In genomic region chr15:70494529-70494860, GRCh38 we compare ENCODE assay signal across 1 cellular context.
TF ChIP-seq lines count a peak whose summit lies in the region.

No MANE protein-coding gene starts in this region.

TF ChIP-seq in SK-N-SH treated with all-trans-retinoic acid at 6 μM for 48 hours, 23 proteins besides CTCF, POLR2A, EP300 and RAD21 (continued from another document):
- no peak for TF ChIP-seq CSRNP3 (CRISPR knock-in tag; IDR thresholded peaks at IDR 0.05)
- no peak for TF ChIP-seq ZNF70 (CRISPR knock-in tag; IDR thresholded peaks at IDR 0.05)
- no peak for TF ChIP-seq SNAI2 (CRISPR knock-in tag; IDR thresholded peaks at IDR 0.05)
- TF ChIP-seq ESRRG (CRISPR knock-in tag; IDR thresholded peaks at IDR 0.05), result no peak
- TF ChIP-seq, protein P1, sequence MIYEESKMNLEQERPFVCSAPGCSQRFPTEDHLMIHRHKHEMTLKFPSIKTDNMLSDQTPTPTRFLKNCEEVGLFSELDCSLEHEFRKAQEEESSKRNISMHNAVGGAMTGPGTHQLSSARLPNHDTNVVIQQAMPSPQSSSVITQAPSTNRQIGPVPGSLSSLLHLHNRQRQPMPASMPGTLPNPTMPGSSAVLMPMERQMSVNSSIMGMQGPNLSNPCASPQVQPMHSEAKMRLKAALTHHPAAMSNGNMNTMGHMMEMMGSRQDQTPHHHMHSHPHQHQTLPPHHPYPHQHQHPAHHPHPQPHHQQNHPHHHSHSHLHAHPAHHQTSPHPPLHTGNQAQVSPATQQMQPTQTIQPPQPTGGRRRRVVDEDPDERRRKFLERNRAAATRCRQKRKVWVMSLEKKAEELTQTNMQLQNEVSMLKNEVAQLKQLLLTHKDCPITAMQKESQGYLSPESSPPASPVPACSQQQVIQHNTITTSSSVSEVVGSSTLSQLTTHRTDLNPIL (CRISPR knock-in tag; IDR thresholded peaks at IDR 0.05; ENCODE audit: low read depth), result no peak
- no peak for TF ChIP-seq ZNF565 (CRISPR knock-in tag; conservative IDR thresholded peaks at IDR 0.05; ENCODE audit: low read depth)
- TF ChIP-seq, protein P2, sequence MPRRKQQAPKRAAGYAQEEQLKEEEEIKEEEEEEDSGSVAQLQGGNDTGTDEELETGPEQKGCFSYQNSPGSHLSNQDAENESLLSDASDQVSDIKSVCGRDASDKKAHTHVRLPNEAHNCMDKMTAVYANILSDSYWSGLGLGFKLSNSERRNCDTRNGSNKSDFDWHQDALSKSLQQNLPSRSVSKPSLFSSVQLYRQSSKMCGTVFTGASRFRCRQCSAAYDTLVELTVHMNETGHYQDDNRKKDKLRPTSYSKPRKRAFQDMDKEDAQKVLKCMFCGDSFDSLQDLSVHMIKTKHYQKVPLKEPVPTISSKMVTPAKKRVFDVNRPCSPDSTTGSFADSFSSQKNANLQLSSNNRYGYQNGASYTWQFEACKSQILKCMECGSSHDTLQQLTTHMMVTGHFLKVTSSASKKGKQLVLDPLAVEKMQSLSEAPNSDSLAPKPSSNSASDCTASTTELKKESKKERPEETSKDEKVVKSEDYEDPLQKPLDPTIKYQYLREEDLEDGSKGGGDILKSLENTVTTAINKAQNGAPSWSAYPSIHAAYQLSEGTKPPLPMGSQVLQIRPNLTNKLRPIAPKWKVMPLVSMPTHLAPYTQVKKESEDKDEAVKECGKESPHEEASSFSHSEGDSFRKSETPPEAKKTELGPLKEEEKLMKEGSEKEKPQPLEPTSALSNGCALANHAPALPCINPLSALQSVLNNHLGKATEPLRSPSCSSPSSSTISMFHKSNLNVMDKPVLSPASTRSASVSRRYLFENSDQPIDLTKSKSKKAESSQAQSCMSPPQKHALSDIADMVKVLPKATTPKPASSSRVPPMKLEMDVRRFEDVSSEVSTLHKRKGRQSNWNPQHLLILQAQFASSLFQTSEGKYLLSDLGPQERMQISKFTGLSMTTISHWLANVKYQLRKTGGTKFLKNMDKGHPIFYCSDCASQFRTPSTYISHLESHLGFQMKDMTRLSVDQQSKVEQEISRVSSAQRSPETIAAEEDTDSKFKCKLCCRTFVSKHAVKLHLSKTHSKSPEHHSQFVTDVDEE (CRISPR knock-in tag; IDR thresholded peaks at IDR 0.05), result no peak
